7 cellular contexts compared by ENCODE assay signal in genomic region chr22:20697481-20698113, GRCh38.
DNase-seq lines count a peak whose midpoint lies in the region; ATAC-seq and TF ChIP-seq lines count a peak whose summit lies in the region.
"Not testable (repeated sequence)": the region's sequence is repeated elsewhere in the genome, so short reads cannot be mapped to it uniquely, and the experiment has no call there.

No MANE protein-coding gene starts in this region.

- intact Hi-C loops in left colon (cut with DNase I, micrococcal nuclease), result not testable (repeated sequence)

- not testable (repeated sequence) for H3K4me3 ChIP-seq in GM12864 (ENCODE audit: low read depth, low read length); skeletal muscle cell (ENCODE audit: low read depth, low read length)

- DNase-seq in GM12864 (ENCODE audit: low read depth), result peak; percentile 46
- peak; percentile 84 for DNase-seq in MV-4-11 (lab: John Stamatoyannopoulos, UW)
- peak; percentile 64 for DNase-seq in SIG-M5 treated with dmso at 0.1 percent for 504 hours (lab: John Stamatoyannopoulos, UW; ENCODE audit: unreplicated experiment)
- DNase-seq in activated T-cell treated with anti-CD3 and anti-CD28 coated beads, Interleukin-2, amount 50 U/mL, for 24 hours, result peak; percentile 43
- DNase-seq in effector memory CD8-positive, alpha-beta T cell, result peak; percentile 29 to 74 (median 31)
- peak in 1 of 2 donors; percentile 84 for DNase-seq in left colon
- peak; percentile 23 for DNase-seq in skeletal muscle cell (ENCODE audit: low read depth)

- H3K27me3 Mint-ChIP-seq in activated T-cell treated with anti-CD3 and anti-CD28 coated beads, Interleukin-2, amount 50 U/mL, for 24 hours; effector memory CD8-positive, alpha-beta T cell: not testable (repeated sequence)

- TF ChIP-seq CTCF in GM12864 (IDR thresholded peaks at IDR 0.05; ENCODE audit: low read depth, low read length, missing control alignments), result peak; percentile 59

- not testable (repeated sequence) for H3K9me3 Mint-ChIP-seq in activated T-cell treated with anti-CD3 and anti-CD28 coated beads, Interleukin-2, amount 50 U/mL, for 24 hours; effector memory CD8-positive, alpha-beta T cell

- ATAC-seq in effector memory CD8-positive, alpha-beta T cell (replicated peaks), result not testable (repeated sequence)
- ATAC-seq in left colon, result peak; percentile 29

- peaks cover 12% of the 10 kb centered on the region for H3K4me1 Mint-ChIP-seq in activated T-cell treated with anti-CD3 and anti-CD28 coated beads, Interleukin-2, amount 50 U/mL, for 24 hours (ENCODE audit: low read depth)
- not testable (repeated sequence) for H3K4me1 Mint-ChIP-seq in effector memory CD8-positive, alpha-beta T cell (ENCODE audit: low read depth in 2 of 2)

- H3K36me3 Mint-ChIP-seq in activated T-cell treated with anti-CD3 and anti-CD28 coated beads, Interleukin-2, amount 50 U/mL, for 24 hours (ENCODE audit: low read depth); effector memory CD8-positive, alpha-beta T cell (ENCODE audit: insufficient read depth): not testable (repeated sequence)

- not testable (repeated sequence) for H3K4me3 Mint-ChIP-seq in activated T-cell treated with anti-CD3 and anti-CD28 coated beads, Interleukin-2, amount 50 U/mL, for 24 hours
- H3K4me3 Mint-ChIP-seq in effector memory CD8-positive, alpha-beta T cell, result peak overlapping the region; percentile 33 to 40

- H3K27ac Mint-ChIP-seq in activated T-cell treated with anti-CD3 and anti-CD28 coated beads, Interleukin-2, amount 50 U/mL, for 24 hours, result not testable (repeated sequence)
- H3K27ac Mint-ChIP-seq in effector memory CD8-positive, alpha-beta T cell, result peak overlapping the region; percentile 28 to 79
